ENCODE assay signal across 18 cellular contexts in genomic region chrX:154012336-154012991, GRCh38. TPM values are rescaled to one million over a fixed set of nuclear protein-coding genes. Genes with fewer than 3 reads are reported as not detected.
DNase-seq lines count a peak whose midpoint lies in the region; ATAC-seq and TF ChIP-seq lines count a peak whose summit lies in the region.
"Had no signal": no experiment of that assay in that cellular context is flagged by ENCODE, and none has a peak within 500 bp of the region (broad histone marks: within the 10 kb centered on the region; RNA-seq: fewer than 3 reads in every experiment).

No MANE protein-coding gene starts in this region.

- H3K9me3 ChIP-seq in psoas muscle (no peaks in the 10 kb centered on the region), esophagus squamous epithelium (no peaks in the 10 kb centered on the region)
- no peaks in the 10 kb centered on the region for H3K9me3 ChIP-seq in effector memory CD4-positive, alpha-beta T cell (ENCODE audit: control insufficient read depth, low read length)
- H3K9me3 ChIP-seq: SJSA1, upper lobe of left lung had no signal

- DNase-seq in Ammon's horn (ENCODE audit: low spot score), result peak; percentile 45
- peak; percentile 44 for DNase-seq in RPMI7951 (ENCODE audit: low read depth)
- peak; percentile 14 for DNase-seq in fibroblast of pulmonary artery (ENCODE audit: low read depth)
- peak in 1 of 2 donors; percentile 22 for DNase-seq in psoas muscle
- DNase-seq in esophagus squamous epithelium (lab: John Stamatoyannopoulos, UW), result no peak
- DNase-seq in posterior vena cava (ENCODE audit: low spot score), result no peak
- DNase-seq in NCI-H2081 treated with DMSO at 0.1 percent for 48 hours (lab: John Stamatoyannopoulos, UW), result no peak
- DNase-seq in effector memory CD4-positive, alpha-beta T cell, result no peak
- DNase-seq: activated CD4-positive, alpha-beta T cell treated with anti-CD3 and anti-CD28 coated beads for 36 hours; activated CD8-positive, alpha-beta memory T cell treated with anti-CD3 and anti-CD28 coated beads, Interleukin-2, amount 50 U/mL, for 48 hours; activated naive CD4-positive, alpha-beta T cell treated with anti-CD3 and anti-CD28 coated beads, Interleukin-2, amount 10 ng/mL, durations not matched to agents 7 days and 5 days; effector memory CD8-positive, alpha-beta T cell; foreskin fibroblast; NCI-H1092; NCI-H2171 treated with DMSO at 0.1 percent for 48 hours; stimulated activated CD4-positive, alpha-beta T cell treated with anti-CD3 and anti-CD28 coated beads, Interleukin-4, amount 100 ng/mL, for 4 hours had no signal

- TF ChIP-seq POLR2A in esophagus squamous epithelium (IDR thresholded peaks at IDR 0.05), result no peak

- H3K27me3 ChIP-seq in psoas muscle (ENCODE audit: insufficient read depth in 3 of 3, low read length in 2 of 3) (peaks cover 0 to 12% (median 0%) of the 10 kb centered on the region in 3 donors), esophagus squamous epithelium (peaks cover 0 to 3% (median 0%) of the 10 kb centered on the region in 4 donors)
- H3K27me3 ChIP-seq in effector memory CD4-positive, alpha-beta T cell (replicated peaks; ENCODE audit: control insufficient read depth, insufficient read depth, low read length, poor library complexity, severe bottlenecking), result no peaks in the 10 kb centered on the region
- H3K27me3 ChIP-seq: SJSA1, upper lobe of left lung had no signal

- 68 to 85% (median 68%) methylated on average over 7 to 17 of the region's 17 CpGs for WGBS in psoas muscle, 3 donors
- 60% methylated on average over 3 of the region's 17 CpGs; no CpG with 5 or more reads in 1 of the 2 donors for WGBS in esophagus squamous epithelium, 2 donors

- H3K36me3 ChIP-seq in psoas muscle (ENCODE audit: insufficient read depth in 1 of 2, low read depth in 1 of 2), result peaks cover 0 to 14% of the 10 kb centered on the region in 2 donors
- H3K36me3 ChIP-seq in esophagus squamous epithelium, result peaks cover 0 to 68% (median 18%) of the 10 kb centered on the region in 3 donors
- H3K36me3 ChIP-seq in effector memory CD4-positive, alpha-beta T cell (ENCODE audit: control insufficient read depth, insufficient read depth, low read length), result peaks cover 20% of the 10 kb centered on the region

- H3K4me1 ChIP-seq in psoas muscle (peaks cover 8% of the 10 kb centered on the region), esophagus squamous epithelium (peaks cover 0 to 20% (median 0%) of the 10 kb centered on the region in 3 donors)
- peaks cover 4% of the 10 kb centered on the region for H3K4me1 ChIP-seq in effector memory CD4-positive, alpha-beta T cell (ENCODE audit: control insufficient read depth, insufficient read depth, low read length, poor library complexity, severe bottlenecking)
- H3K4me1 ChIP-seq: SJSA1 had no signal

- intact Hi-C loops in psoas muscle (cut with DNase I), result loop anchor here (2.0 to 5.0 kb wide), 3 partner anchors 38 to 40 kb away; partner anchors contain the start of genes HCFC1 (in 1 of the 2) and TMEM187 (in 1 of the 2)
- intact Hi-C loops in esophagus squamous epithelium (cut with DNase I), result no loop called here
- intact Hi-C loops in posterior vena cava (cut with DNase I), result no loop called here

- H3K27ac ChIP-seq in psoas muscle (peak overlapping the region; percentile 4), esophagus squamous epithelium (peak overlapping the region in 1 of 4 donors; percentile 34)
- no peak overlapping the region for H3K27ac ChIP-seq in effector memory CD4-positive, alpha-beta T cell (ENCODE audit: insufficient read depth, low read length, poor library complexity, severe bottlenecking)
- H3K27ac ChIP-seq: SJSA1 had no signal

- TF ChIP-seq CTCF in fibroblast of pulmonary artery (IDR thresholded peaks at IDR 0.05; ENCODE audit: low read length, missing control alignments) (no peak), psoas muscle (IDR thresholded peaks at IDR 0.05) (no peak), esophagus squamous epithelium (IDR thresholded peaks at IDR 0.05) (no peak)

- no peak overlapping the region for H3K4me3 ChIP-seq in fibroblast of pulmonary artery (replicated peaks; ENCODE audit: low read depth, low read length)
- no peak overlapping the region for H3K4me3 ChIP-seq in psoas muscle
- no peak overlapping the region for H3K4me3 ChIP-seq in esophagus squamous epithelium
- H3K4me3 ChIP-seq in effector memory CD4-positive, alpha-beta T cell (ENCODE audit: insufficient read depth, low read depth, low read length, poor library complexity, severe bottlenecking), result no peak overlapping the region
- H3K4me3 ChIP-seq: SJSA1, upper lobe of left lung had no signal

- ATAC-seq in psoas muscle, result no peak
- ATAC-seq: activated CD4-positive, alpha-beta T cell treated with anti-CD3 and anti-CD28 coated beads for 36 hours; effector memory CD8-positive, alpha-beta T cell had no signal

RNA-seq across cellular contexts. Expression of gene IRAK1, which starts 7.2 kb away (rescaled TPM):
- total RNA-seq in RPMI7951 (2014; rRNA removed; shearing (Covaris generic)), result 38.1 and 44.2 TPM in 2 replicates
- total RNA-seq in psoas muscle (100 to 1,000 TPM in 2 of 4 donors, 10 to 100 TPM in 2; 56.1 to 158 (median 101) TPM), esophagus squamous epithelium (100 to 1,000 TPM in 2 of 4 donors, 10 to 100 TPM in 2; 73.5 to 117 (median 96.8) TPM), posterior vena cava (100 to 1,000 TPM in 1 of 2 donors, 10 to 100 TPM in 1; 88.2 to 114 TPM)
- polyA plus RNA-seq in psoas muscle, result 100 to 1,000 TPM; 127 to 368 (median 202) TPM

RNA-seq across cellular contexts. Expression of gene TMEM187, which starts 39.9 kb away (rescaled TPM):
- 5.8 and 6.6 TPM in 2 replicates for total RNA-seq in RPMI7951 (2014; rRNA removed; shearing (Covaris generic))
- total RNA-seq in psoas muscle, result 1 to 10 TPM; 3.2 to 7.8 (median 6.8) TPM
- 1 to 10 TPM; 2.2 to 6.7 (median 5.2) TPM for polyA plus RNA-seq in psoas muscle
- total RNA-seq in esophagus squamous epithelium, result 1 to 10 TPM; 2.5 to 4.1 (median 3.8) TPM
- 1 to 10 TPM; 6.9 to 9.3 TPM for total RNA-seq in posterior vena cava

RNA-seq across cellular contexts. Expression of gene HCFC1, which starts 40.8 kb away (rescaled TPM):
- total RNA-seq in RPMI7951 (2014; rRNA removed; shearing (Covaris generic)), result 21.6 and 23.6 TPM in 2 replicates
- total RNA-seq in psoas muscle (10 to 100 TPM; 29.8 to 50.1 (median 40.0) TPM), esophagus squamous epithelium (10 to 100 TPM; 22.2 to 54.0 (median 37.0) TPM), posterior vena cava (10 to 100 TPM; 36.9 to 44.6 TPM)
- 10 to 100 TPM; 15.1 to 46.5 (median 25.8) TPM for polyA plus RNA-seq in psoas muscle

Comparison
In these comparisons a context has a peak if more than half of its experiments do, and no peak if none do; other contexts are left out.
1. DNase-seq: peak in Ammon's horn (single experiment), RPMI7951 (single experiment) and fibroblast of pulmonary artery (single experiment); none in esophagus squamous epithelium (single experiment), posterior vena cava (single experiment), NCI-H2081 treated with DMSO at 0.1 percent for 48 hours (single experiment) and effector memory CD4-positive, alpha-beta T cell (0 of 3).
2. intact Hi-C loops: an anchor here in psoas muscle (2.0 to 5.0 kb wide); none called in esophagus squamous epithelium and posterior vena cava.